ENCODE assay signal across 1 cellular context in the genomic region with DNA sequence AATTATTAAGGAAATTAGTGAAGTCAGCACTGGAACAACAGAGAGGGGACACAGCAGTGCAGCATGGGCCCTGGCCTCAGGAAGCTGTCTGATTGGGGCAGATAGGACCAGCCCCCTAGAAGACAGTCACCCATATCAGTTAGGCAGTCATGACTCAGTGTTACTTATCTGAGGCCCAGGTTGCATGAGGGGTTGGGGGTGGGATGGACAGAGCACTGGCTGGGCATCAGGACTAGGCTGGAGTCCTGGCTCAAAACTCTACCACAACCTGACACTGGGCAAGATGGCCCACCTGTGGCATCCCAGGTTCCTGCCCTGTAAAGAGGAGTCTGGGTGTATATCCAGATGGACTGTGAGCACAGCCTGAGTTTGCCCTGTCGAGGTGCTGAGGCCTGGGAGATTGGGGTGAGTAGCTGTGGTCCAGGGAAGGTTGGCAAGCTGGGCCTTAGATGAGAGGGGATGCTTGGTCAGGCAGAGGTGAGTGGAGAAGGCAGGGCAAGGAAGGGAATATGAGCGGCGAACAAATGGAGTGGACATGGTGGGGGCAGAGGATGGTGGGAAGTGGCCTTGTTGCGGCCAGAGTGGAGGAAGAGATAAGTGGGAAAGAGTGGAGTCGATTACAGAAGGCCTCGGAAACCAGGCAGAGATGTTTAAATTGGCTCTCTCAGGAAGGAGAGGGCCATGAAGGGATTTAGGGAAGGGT.
TF ChIP-seq lines count a peak whose summit lies in the region.

No MANE protein-coding gene starts in this region.

TF ChIP-seq in K562, 482 proteins besides CTCF, POLR2A, EP300 and RAD21 (continued from another document and continues in another):
- TF ChIP-seq, protein P1, sequence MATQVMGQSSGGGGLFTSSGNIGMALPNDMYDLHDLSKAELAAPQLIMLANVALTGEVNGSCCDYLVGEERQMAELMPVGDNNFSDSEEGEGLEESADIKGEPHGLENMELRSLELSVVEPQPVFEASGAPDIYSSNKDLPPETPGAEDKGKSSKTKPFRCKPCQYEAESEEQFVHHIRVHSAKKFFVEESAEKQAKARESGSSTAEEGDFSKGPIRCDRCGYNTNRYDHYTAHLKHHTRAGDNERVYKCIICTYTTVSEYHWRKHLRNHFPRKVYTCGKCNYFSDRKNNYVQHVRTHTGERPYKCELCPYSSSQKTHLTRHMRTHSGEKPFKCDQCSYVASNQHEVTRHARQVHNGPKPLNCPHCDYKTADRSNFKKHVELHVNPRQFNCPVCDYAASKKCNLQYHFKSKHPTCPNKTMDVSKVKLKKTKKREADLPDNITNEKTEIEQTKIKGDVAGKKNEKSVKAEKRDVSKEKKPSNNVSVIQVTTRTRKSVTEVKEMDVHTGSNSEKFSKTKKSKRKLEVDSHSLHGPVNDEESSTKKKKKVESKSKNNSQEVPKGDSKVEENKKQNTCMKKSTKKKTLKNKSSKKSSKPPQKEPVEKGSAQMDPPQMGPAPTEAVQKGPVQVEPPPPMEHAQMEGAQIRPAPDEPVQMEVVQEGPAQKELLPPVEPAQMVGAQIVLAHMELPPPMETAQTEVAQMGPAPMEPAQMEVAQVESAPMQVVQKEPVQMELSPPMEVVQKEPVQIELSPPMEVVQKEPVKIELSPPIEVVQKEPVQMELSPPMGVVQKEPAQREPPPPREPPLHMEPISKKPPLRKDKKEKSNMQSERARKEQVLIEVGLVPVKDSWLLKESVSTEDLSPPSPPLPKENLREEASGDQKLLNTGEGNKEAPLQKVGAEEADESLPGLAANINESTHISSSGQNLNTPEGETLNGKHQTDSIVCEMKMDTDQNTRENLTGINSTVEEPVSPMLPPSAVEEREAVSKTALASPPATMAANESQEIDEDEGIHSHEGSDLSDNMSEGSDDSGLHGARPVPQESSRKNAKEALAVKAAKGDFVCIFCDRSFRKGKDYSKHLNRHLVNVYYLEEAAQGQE (CRISPR knock-in tag; IDR thresholded peaks at IDR 0.05; ENCODE audit: low read depth): 0 out of 2 replicates have a peak, but pooled peaks have one; percentile 29
- peak; percentile 82 for TF ChIP-seq KDM5B (IDR thresholded peaks at IDR 0.05; ENCODE audit: insufficient replicate concordance, low read depth, low read length)
- peak; percentile 89 for TF ChIP-seq MAFG (tag; conservative IDR thresholded peaks at IDR 0.05)
- no peak for TF ChIP-seq ZNF124 (CRISPR knock-in tag; IDR thresholded peaks at IDR 0.05)
- TF ChIP-seq CREM (IDR thresholded peaks at IDR 0.05; ENCODE audit: low read depth): peak; percentile 87
- TF ChIP-seq, protein P2, sequence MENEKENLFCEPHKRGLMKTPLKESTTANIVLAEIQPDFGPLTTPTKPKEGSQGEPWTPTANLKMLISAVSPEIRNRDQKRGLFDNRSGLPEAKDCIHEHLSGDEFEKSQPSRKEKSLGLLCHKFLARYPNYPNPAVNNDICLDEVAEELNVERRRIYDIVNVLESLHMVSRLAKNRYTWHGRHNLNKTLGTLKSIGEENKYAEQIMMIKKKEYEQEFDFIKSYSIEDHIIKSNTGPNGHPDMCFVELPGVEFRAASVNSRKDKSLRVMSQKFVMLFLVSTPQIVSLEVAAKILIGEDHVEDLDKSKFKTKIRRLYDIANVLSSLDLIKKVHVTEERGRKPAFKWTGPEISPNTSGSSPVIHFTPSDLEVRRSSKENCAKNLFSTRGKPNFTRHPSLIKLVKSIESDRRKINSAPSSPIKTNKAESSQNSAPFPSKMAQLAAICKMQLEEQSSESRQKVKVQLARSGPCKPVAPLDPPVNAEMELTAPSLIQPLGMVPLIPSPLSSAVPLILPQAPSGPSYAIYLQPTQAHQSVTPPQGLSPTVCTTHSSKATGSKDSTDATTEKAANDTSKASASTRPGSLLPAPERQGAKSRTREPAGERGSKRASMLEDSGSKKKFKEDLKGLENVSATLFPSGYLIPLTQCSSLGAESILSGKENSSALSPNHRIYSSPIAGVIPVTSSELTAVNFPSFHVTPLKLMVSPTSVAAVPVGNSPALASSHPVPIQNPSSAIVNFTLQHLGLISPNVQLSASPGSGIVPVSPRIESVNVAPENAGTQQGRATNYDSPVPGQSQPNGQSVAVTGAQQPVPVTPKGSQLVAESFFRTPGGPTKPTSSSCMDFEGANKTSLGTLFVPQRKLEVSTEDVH (IDR thresholded peaks at IDR 0.05; ENCODE audit: low read depth, partially characterized antibody): peak; percentile 60
- TF ChIP-seq, protein P3, sequence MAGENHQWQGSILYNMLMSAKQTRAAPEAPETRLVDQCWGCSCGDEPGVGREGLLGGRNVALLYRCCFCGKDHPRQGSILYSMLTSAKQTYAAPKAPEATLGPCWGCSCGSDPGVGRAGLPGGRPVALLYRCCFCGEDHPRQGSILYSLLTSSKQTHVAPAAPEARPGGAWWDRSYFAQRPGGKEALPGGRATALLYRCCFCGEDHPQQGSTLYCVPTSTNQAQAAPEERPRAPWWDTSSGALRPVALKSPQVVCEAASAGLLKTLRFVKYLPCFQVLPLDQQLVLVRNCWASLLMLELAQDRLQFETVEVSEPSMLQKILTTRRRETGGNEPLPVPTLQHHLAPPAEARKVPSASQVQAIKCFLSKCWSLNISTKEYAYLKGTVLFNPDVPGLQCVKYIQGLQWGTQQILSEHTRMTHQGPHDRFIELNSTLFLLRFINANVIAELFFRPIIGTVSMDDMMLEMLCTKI (IDR thresholded peaks at IDR 0.05; ENCODE audit: partially characterized antibody): no peak
- no peak for TF ChIP-seq ZNF436 (CRISPR knock-in tag; IDR thresholded peaks at IDR 0.05)
- peak; percentile 88 for TF ChIP-seq ZBTB7A (IDR thresholded peaks at IDR 0.05; ENCODE audit: borderline replicate concordance, control insufficient read depth, low read depth, low read length)
- peak; percentile 73 for TF ChIP-seq DIDO1 (tag; IDR thresholded peaks at IDR 0.05; ENCODE audit: low read depth)
- TF ChIP-seq, protein P4, sequence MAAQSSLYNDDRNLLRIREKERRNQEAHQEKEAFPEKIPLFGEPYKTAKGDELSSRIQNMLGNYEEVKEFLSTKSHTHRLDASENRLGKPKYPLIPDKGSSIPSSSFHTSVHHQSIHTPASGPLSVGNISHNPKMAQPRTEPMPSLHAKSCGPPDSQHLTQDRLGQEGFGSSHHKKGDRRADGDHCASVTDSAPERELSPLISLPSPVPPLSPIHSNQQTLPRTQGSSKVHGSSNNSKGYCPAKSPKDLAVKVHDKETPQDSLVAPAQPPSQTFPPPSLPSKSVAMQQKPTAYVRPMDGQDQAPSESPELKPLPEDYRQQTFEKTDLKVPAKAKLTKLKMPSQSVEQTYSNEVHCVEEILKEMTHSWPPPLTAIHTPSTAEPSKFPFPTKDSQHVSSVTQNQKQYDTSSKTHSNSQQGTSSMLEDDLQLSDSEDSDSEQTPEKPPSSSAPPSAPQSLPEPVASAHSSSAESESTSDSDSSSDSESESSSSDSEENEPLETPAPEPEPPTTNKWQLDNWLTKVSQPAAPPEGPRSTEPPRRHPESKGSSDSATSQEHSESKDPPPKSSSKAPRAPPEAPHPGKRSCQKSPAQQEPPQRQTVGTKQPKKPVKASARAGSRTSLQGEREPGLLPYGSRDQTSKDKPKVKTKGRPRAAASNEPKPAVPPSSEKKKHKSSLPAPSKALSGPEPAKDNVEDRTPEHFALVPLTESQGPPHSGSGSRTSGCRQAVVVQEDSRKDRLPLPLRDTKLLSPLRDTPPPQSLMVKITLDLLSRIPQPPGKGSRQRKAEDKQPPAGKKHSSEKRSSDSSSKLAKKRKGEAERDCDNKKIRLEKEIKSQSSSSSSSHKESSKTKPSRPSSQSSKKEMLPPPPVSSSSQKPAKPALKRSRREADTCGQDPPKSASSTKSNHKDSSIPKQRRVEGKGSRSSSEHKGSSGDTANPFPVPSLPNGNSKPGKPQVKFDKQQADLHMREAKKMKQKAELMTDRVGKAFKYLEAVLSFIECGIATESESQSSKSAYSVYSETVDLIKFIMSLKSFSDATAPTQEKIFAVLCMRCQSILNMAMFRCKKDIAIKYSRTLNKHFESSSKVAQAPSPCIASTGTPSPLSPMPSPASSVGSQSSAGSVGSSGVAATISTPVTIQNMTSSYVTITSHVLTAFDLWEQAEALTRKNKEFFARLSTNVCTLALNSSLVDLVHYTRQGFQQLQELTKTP (IDR thresholded peaks at IDR 0.05; ENCODE audit: low read depth in 1 of 2, partially characterized antibody in 2 of 2): peak; percentile 83
- TF ChIP-seq TARDBP (IDR thresholded peaks at IDR 0.05): 0 out of 2 replicates have a peak, but pooled peaks have one; percentile 17
- TF ChIP-seq, protein P5, sequence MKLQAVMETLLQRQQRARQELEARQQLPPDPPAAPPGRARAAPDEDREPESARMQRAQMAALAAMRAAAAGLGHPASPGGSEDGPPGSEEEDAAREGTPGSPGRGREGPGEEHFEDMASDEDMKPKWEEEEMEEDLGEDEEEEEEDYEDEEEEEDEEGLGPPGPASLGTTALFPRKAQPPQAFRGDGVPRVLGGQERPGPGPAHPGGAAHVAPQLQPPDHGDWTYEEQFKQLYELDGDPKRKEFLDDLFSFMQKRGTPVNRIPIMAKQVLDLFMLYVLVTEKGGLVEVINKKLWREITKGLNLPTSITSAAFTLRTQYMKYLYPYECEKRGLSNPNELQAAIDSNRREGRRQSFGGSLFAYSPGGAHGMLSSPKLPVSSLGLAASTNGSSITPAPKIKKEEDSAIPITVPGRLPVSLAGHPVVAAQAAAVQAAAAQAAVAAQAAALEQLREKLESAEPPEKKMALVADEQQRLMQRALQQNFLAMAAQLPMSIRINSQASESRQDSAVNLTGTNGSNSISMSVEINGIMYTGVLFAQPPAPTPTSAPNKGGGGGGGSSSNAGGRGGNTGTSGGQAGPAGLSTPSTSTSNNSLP (IDR thresholded peaks at IDR 0.05; ENCODE audit: borderline replicate concordance, low read depth, low read length): no peak; the same call in 1 of the 2 replicates
- TF ChIP-seq PURB (CRISPR knock-in tag; IDR thresholded peaks at IDR 0.05; ENCODE audit: low read depth): no peak
- TF ChIP-seq BRD4 (IDR thresholded peaks at IDR 0.05): peak; percentile 92
- TF ChIP-seq, protein P6, sequence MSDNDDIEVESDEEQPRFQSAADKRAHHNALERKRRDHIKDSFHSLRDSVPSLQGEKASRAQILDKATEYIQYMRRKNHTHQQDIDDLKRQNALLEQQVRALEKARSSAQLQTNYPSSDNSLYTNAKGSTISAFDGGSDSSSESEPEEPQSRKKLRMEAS (CRISPR knock-in tag; IDR thresholded peaks at IDR 0.05): peak; percentile 23; the same call in 1 of the 2 replicates
- TF ChIP-seq WHSC1 (IDR thresholded peaks at IDR 0.05; ENCODE audit: low read length): no peak
- no peak for TF ChIP-seq ILK (tag; IDR thresholded peaks at IDR 0.05; ENCODE audit: borderline replicate concordance, low read depth)
- peak; percentile 63 for TF ChIP-seq NFYB (IDR thresholded peaks at IDR 0.05; ENCODE audit: extremely low read depth, insufficient read length)
- TF ChIP-seq ELF4 (CRISPR knock-in tag; IDR thresholded peaks at IDR 0.05): peak; percentile 99
- TF ChIP-seq CEBPG (CRISPR knock-in tag; IDR thresholded peaks at IDR 0.05): peak; percentile 96
- TF ChIP-seq CEBPG (tag; conservative IDR thresholded peaks at IDR 0.05 in 1 of 2, IDR thresholded peaks at IDR 0.05 in 1 of 2): no peak
- peak; percentile 86 for TF ChIP-seq STAT5A (IDR thresholded peaks at IDR 0.05; ENCODE audit: borderline replicate concordance, low read length)
- TF ChIP-seq NR4A1 (CRISPR knock-in tag; IDR thresholded peaks at IDR 0.05): 0 out of 2 replicates have a peak, but pooled peaks have one; percentile 8
- peak; percentile 84; the same call in 1 of the 2 replicates for TF ChIP-seq NR4A1 (tag; IDR thresholded peaks at IDR 0.05)
- TF ChIP-seq, protein P7, sequence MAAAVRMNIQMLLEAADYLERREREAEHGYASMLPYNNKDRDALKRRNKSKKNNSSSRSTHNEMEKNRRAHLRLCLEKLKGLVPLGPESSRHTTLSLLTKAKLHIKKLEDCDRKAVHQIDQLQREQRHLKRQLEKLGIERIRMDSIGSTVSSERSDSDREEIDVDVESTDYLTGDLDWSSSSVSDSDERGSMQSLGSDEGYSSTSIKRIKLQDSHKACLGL (CRISPR knock-in tag; IDR thresholded peaks at IDR 0.05; ENCODE audit: borderline replicate concordance, poor library complexity, severe bottlenecking): peak; percentile 9
- TF ChIP-seq, protein P8, sequence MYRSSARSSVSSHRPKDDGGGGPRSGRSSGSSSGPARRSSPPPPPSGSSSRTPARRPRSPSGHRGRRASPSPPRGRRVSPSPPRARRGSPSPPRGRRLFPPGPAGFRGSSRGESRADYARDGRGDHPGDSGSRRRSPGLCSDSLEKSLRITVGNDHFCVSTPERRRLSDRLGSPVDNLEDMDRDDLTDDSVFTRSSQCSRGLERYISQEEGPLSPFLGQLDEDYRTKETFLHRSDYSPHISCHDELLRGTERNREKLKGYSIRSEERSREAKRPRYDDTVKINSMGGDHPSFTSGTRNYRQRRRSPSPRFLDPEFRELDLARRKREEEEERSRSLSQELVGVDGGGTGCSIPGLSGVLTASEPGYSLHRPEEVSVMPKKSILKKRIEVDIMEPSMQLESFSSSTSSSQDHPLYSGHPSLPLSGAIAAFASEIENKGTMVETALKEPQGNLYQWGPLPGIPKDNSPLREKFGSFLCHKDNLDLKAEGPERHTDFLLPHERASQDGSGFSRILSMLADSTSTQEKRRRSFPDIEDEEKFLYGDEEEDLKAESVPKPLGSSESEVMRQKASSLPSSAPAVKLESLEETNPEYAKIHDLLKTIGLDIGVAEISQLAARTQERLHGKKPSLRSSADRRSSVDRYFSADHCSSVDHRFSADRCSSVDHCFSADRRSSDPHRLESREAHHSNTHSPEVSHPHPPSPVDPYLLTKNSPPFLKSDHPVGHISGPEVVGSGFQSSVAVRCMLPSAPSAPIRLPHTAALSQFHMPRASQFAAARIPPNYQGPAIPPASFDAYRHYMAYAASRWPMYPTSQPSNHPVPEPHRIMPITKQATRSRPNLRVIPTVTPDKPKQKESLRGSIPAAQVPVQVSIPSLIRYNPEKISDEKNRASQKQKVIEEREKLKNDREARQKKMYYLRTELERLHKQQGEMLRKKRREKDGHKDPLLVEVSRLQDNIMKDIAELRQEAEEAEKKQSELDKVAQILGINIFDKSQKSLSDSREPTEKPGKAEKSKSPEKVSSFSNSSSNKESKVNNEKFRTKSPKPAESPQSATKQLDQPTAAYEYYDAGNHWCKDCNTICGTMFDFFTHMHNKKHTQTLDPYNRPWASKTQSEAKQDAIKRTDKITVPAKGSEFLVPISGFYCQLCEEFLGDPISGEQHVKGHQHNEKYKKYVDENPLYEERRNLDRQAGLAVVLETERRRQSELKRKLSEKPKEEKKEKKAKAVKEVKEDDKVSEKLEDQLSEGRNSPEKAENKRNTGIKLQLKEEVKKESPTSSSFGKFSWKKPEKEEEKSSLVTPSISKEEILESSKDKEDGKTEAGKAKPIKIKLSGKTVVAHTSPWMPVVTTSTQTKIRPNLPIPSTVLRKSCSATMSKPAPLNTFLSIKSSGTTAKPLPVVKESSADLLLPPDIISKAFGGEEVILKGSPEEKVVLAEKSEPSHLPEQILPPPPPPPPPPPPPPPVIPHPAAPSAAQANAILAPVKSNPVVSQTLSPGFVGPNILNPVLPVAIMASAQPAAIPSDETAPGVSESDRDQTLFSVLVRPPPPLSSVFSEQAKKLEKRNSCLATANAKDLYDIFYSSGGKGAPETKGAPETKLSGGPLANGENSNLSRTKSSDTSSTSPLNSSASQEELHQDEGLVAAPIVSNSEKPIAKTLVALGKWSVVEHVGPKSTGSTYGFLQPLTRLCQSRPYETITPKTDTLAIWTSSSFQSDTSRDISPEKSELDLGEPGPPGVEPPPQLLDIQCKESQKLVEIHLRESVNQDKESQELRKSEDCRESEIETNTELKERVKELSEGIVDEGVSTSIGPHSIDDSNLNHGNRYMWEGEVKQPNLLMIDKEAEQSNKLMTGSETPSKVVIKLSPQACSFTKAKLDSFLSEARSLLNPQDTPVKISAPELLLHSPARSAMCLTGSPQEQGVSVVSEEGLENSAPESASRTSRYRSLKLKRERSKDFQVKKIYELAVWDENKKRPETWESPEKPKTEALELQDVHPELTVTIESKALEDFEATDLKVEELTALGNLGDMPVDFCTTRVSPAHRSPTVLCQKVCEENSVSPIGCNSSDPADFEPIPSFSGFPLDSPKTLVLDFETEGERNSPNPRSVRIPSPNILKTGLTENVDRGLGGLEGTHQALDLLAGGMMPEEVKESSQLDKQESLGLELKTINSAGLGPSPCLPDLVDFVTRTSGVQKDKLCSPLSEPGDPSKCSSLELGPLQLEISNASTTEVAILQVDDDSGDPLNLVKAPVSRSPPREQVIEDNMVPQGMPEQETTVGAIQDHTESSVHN (IDR thresholded peaks at IDR 0.05; ENCODE audit: borderline replicate concordance in 1 of 2, low read depth in 1 of 2): peak in 1 of 2 experiments; percentile 93; a peak in 2 of 4 replicates
